In the genomic region with DNA sequence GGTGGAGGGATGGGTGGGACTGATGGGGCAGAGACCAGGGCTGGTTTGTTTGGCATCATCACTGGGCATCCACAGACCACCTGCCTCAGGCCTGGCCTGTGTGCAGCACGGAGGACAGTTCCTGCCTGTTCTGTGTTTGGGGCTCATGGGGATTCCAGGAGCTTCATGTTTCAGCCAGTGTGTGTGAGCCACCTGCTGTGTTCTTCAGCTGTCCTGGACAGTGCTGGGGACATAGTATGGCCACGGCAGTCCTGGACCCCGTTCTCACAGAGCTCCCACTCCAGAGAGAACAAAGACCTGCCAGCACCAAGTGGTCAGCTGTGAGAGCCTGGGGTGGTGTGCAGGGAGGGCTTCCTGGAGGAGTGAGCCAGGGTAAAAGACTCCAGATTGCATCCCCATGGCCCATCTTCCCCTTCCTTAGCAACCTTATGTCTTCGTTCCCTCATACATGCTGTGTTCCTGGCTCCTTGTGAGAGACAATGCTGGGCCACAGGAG, we compare ENCODE assay signal across 8 cellular contexts. TPM values are rescaled to one million over a fixed set of nuclear protein-coding genes. Genes with fewer than 3 reads are reported as not detected.
DNase-seq lines count a peak whose midpoint lies in the region; ATAC-seq lines count a peak whose summit lies in the region.

No MANE protein-coding gene starts in this region.

- H3K4me3 Mint-ChIP-seq in activated CD4-positive, alpha-beta memory T cell treated with anti-CD3 and anti-CD28 coated beads, Interleukin-2, amount 10 ng/mL, durations not matched to agents 7 days and 5 days = peak overlapping the region; percentile 98
- peak overlapping the region; percentile 91 to 98 (median 96) for H3K4me3 Mint-ChIP-seq in immature natural killer cell
- peak overlapping the region; percentile 96 for H3K4me3 Mint-ChIP-seq in stimulated activated memory B cell treated with anti-CD40 and anti-IgM and Interleukin-4, amounts not matched to agents 10 μg/mL and 1 μg/mL and 100 μg/mL, for 72 hours

- DNase-seq in activated CD4-positive, alpha-beta memory T cell treated with anti-CD3 and anti-CD28 coated beads, Interleukin-2, amount 10 ng/mL, durations not matched to agents 7 days and 5 days = no peak
- DNase-seq in immature natural killer cell (no peak), NCI-H345 (lab: John Stamatoyannopoulos, UW) (no peak), left colon (no peak)

- intact Hi-C loops in left colon (cut with DNase I, micrococcal nuclease) = loop anchor here in 1 of 2 donors (10.0 kb wide), 1 partner anchor 103 kb away; no protein-coding TSS in a partner anchor

- H3K9me3 Mint-ChIP-seq in activated CD4-positive, alpha-beta memory T cell treated with anti-CD3 and anti-CD28 coated beads, Interleukin-2, amount 10 ng/mL, durations not matched to agents 7 days and 5 days = no peaks in the 10 kb centered on the region
- H3K9me3 Mint-ChIP-seq in immature natural killer cell = no peaks in the 10 kb centered on the region
- H3K9me3 Mint-ChIP-seq in stimulated activated memory B cell treated with anti-CD40 and anti-IgM and Interleukin-4, amounts not matched to agents 10 μg/mL and 1 μg/mL and 100 μg/mL, for 72 hours = no peaks in the 10 kb centered on the region

- H3K36me3 Mint-ChIP-seq in activated CD4-positive, alpha-beta memory T cell treated with anti-CD3 and anti-CD28 coated beads, Interleukin-2, amount 10 ng/mL, durations not matched to agents 7 days and 5 days (ENCODE audit: low read depth) = peaks cover 83% of the 10 kb centered on the region
- peaks cover 22 to 28% (median 26%) of the 10 kb centered on the region in 3 donors for H3K36me3 Mint-ChIP-seq in immature natural killer cell
- H3K36me3 Mint-ChIP-seq in stimulated activated memory B cell treated with anti-CD40 and anti-IgM and Interleukin-4, amounts not matched to agents 10 μg/mL and 1 μg/mL and 100 μg/mL, for 72 hours = peaks cover 45% of the 10 kb centered on the region

- H3K27me3 Mint-ChIP-seq in activated CD4-positive, alpha-beta memory T cell treated with anti-CD3 and anti-CD28 coated beads, Interleukin-2, amount 10 ng/mL, durations not matched to agents 7 days and 5 days = no peaks in the 10 kb centered on the region
- H3K27me3 Mint-ChIP-seq in immature natural killer cell (ENCODE audit: low read depth in 3 of 3) = peaks cover 47 to 53% (median 49%) of the 10 kb centered on the region in 3 donors
- H3K27me3 Mint-ChIP-seq in stimulated activated memory B cell treated with anti-CD40 and anti-IgM and Interleukin-4, amounts not matched to agents 10 μg/mL and 1 μg/mL and 100 μg/mL, for 72 hours = no peaks in the 10 kb centered on the region

- peaks cover 87% of the 10 kb centered on the region for H3K4me1 Mint-ChIP-seq in activated CD4-positive, alpha-beta memory T cell treated with anti-CD3 and anti-CD28 coated beads, Interleukin-2, amount 10 ng/mL, durations not matched to agents 7 days and 5 days
- H3K4me1 Mint-ChIP-seq in immature natural killer cell = peaks cover 95 to 99% of the 10 kb centered on the region in 2 donors
- peaks cover 67% of the 10 kb centered on the region for H3K4me1 Mint-ChIP-seq in stimulated activated memory B cell treated with anti-CD40 and anti-IgM and Interleukin-4, amounts not matched to agents 10 μg/mL and 1 μg/mL and 100 μg/mL, for 72 hours

- peak overlapping the region; percentile 98 for H3K27ac Mint-ChIP-seq in activated CD4-positive, alpha-beta memory T cell treated with anti-CD3 and anti-CD28 coated beads, Interleukin-2, amount 10 ng/mL, durations not matched to agents 7 days and 5 days
- H3K27ac Mint-ChIP-seq in immature natural killer cell = peak overlapping the region; percentile 96 to 100 (median 100)
- peak overlapping the region; percentile 99 for H3K27ac Mint-ChIP-seq in stimulated activated memory B cell treated with anti-CD40 and anti-IgM and Interleukin-4, amounts not matched to agents 10 μg/mL and 1 μg/mL and 100 μg/mL, for 72 hours

- POLR2A ChIA-PET in activated CD4-positive, alpha-beta memory T cell treated with anti-CD3 and anti-CD28 coated beads, Interleukin-2, amount 10 ng/mL, durations not matched to agents 7 days and 5 days (lab: Charles Lee) = interaction anchor here (0.7 to 18.4 kb wide), 14 partner anchors 11 to 131 kb away, joined by 3 to 348 read pairs (median 6); a partner anchor contains a TSS

- ATAC-seq in HG03354 (IDR thresholded peaks at IDR 0.05; ENCODE audit: poor library complexity, severe bottlenecking, unreplicated experiment) (peak; percentile 4), HG02981 (IDR thresholded peaks at IDR 0.05; ENCODE audit: unreplicated experiment) (no peak), left colon (no peak), HG03469 (IDR thresholded peaks at IDR 0.05; ENCODE audit: unreplicated experiment) (no peak)
- ATAC-seq in stimulated activated memory B cell treated with anti-CD40 and anti-IgM and Interleukin-4, amounts not matched to agents 10 μg/mL and 1 μg/mL and 100 μg/mL, for 72 hours = no peak

- CTCF ChIA-PET in activated CD4-positive, alpha-beta memory T cell treated with anti-CD3 and anti-CD28 coated beads, Interleukin-2, amount 10 ng/mL, durations not matched to agents 7 days and 5 days (lab: Charles Lee) = interaction anchor here (0.6 to 11.5 kb wide), 17 partner anchors 9 to 286 kb away, joined by 3 to 114 read pairs (median 4); a partner anchor contains a TSS

RNA-seq across cellular contexts. Expression of a gene that starts 2.0 kb away (rescaled TPM):
- total RNA-seq in activated CD4-positive, alpha-beta memory T cell treated with anti-CD3 and anti-CD28 coated beads, Interleukin-2, amount 10 ng/mL, durations not matched to agents 7 days and 5 days = 10 to 100 TPM; 43.0 to 43.4 TPM
- polyA plus RNA-seq in immature natural killer cell = 10 to 100 TPM; 14.2 to 38.2 (median 16.9) TPM
- 10 to 100 TPM; 24.1 to 26.3 TPM for total RNA-seq in left colon

RNA-seq across cellular contexts. Expression of a gene that starts 43.8 kb away (rescaled TPM):
- total RNA-seq in activated CD4-positive, alpha-beta memory T cell treated with anti-CD3 and anti-CD28 coated beads, Interleukin-2, amount 10 ng/mL, durations not matched to agents 7 days and 5 days = 100 to 1,000 TPM; 373 to 398 TPM
- 100 to 1,000 TPM in 1 of 3 donors, 10 to 100 TPM in 2; 23.3 to 103 (median 48.8) TPM for polyA plus RNA-seq in immature natural killer cell
- total RNA-seq in left colon = 100 to 1,000 TPM; 162 to 172 TPM

RNA-seq across cellular contexts. Expression of a gene that starts 45.7 kb away (rescaled TPM):
- 100 to 1,000 TPM; 236 to 247 TPM for total RNA-seq in activated CD4-positive, alpha-beta memory T cell treated with anti-CD3 and anti-CD28 coated beads, Interleukin-2, amount 10 ng/mL, durations not matched to agents 7 days and 5 days
- polyA plus RNA-seq in immature natural killer cell = 100 to 1,000 TPM in 1 of 3 donors, 10 to 100 TPM in 2; 51.4 to 196 (median 66.4) TPM
- 10 to 100 TPM in 1 of 2 donors, 1 to 10 TPM in 1; 7.4 to 14.7 TPM for total RNA-seq in left colon

RNA-seq across cellular contexts. Expression of a gene that starts 55.9 kb away (rescaled TPM):
- 10 to 100 TPM; 10.8 to 11.2 TPM for total RNA-seq in activated CD4-positive, alpha-beta memory T cell treated with anti-CD3 and anti-CD28 coated beads, Interleukin-2, amount 10 ng/mL, durations not matched to agents 7 days and 5 days
- 10 to 100 TPM in 2 of 3 donors, 1 to 10 TPM in 1; 8.9 to 14.8 (median 14.7) TPM for polyA plus RNA-seq in immature natural killer cell
- total RNA-seq in left colon = 1 to 10 TPM; 6.2 to 8.6 TPM

Comparison
In these comparisons a context has a peak if more than half of its experiments do, and no peak if none do; other contexts are left out.
1. RNA of a gene that starts 45.7 kb away (total RNA-seq): 236 to 247 TPM in activated CD4-positive, alpha-beta memory T cell treated with anti-CD3 and anti-CD28 coated beads, Interleukin-2, amount 10 ng/mL, durations not matched to agents 7 days and 5 days; 7.4 to 14.7 TPM in left colon; every median in the first group is over 10 times any median in the second.
2. Peak in every context shown above with its lines, with median percentiles within 50 percentile points of each other: H3K27ac Mint-ChIP-seq and H3K4me3 Mint-ChIP-seq.